15 cellular contexts compared by ENCODE assay signal in genomic region chr10:71711052-71711623, GRCh38. TPM values are rescaled to one million over a fixed set of nuclear protein-coding genes. Genes with fewer than 3 reads are reported as not detected.
DNase-seq lines count a peak whose midpoint lies in the region; ATAC-seq and TF ChIP-seq lines count a peak whose summit lies in the region.
"Had no signal": no experiment of that assay in that cellular context is flagged by ENCODE, and none has a peak within 500 bp of the region (broad histone marks: within the 10 kb centered on the region; RNA-seq: fewer than 3 reads in every experiment).

No MANE protein-coding gene starts in this region.

- no peaks in the 10 kb centered on the region for H3K36me3 Mint-ChIP-seq in activated CD4-positive, alpha-beta T cell treated with anti-CD3 and anti-CD28 coated beads, Interleukin-2, amount 10 ng/mL, durations not matched to agents 7 days and 5 days (ENCODE audit: low read depth)
- H3K36me3 Mint-ChIP-seq in T-cell: no peaks in the 10 kb centered on the region
- H3K36me3 Mint-ChIP-seq in effector memory CD8-positive, alpha-beta T cell (ENCODE audit: insufficient read depth): peaks cover 8% of the 10 kb centered on the region

- no peak for TF ChIP-seq CTCF in gastrocnemius medialis (IDR thresholded peaks at IDR 0.05 in 4 of 5, conservative IDR thresholded peaks at IDR 0.05 in 1 of 5)

- CTCF ChIA-PET in activated CD4-positive, alpha-beta T cell treated with anti-CD3 and anti-CD28 coated beads, Interleukin-2, amount 10 ng/mL, durations not matched to agents 7 days and 5 days (lab: Charles Lee): interaction anchor here (0.9 to 7.0 kb wide), 9 partner anchors 9 to 67 kb away, joined by 3 to 40 read pairs (median 4); partner anchors contain the start of genes C10orf105 and VSIR
- CTCF ChIA-PET in T-cell (lab: Charles Lee): interaction anchor here in 1 of 2 donors (0.5 kb wide), 2 partner anchors 100 to 187 kb away, joined by 3 to 4 read pairs; no protein-coding TSS in a partner anchor

- H3K27me3 ChIP-seq in subcutaneous abdominal adipose tissue (ENCODE audit: control insufficient read depth in 5 of 5, insufficient read depth in 4 of 5, low read length in 5 of 5): no peaks in the 10 kb centered on the region
- H3K27me3 ChIP-seq in gastrocnemius medialis: no peaks in the 10 kb centered on the region
- H3K27me3 ChIP-seq: left lung had no signal

- intact Hi-C loops in gastrocnemius medialis (cut with DNase I; ENCODE audit: low total_unique reads): loop anchor here (5.0 kb wide), 1 partner anchor 399 kb away; no protein-coding TSS in a partner anchor

- no peaks in the 10 kb centered on the region for H3K9me3 Mint-ChIP-seq in activated CD4-positive, alpha-beta T cell treated with anti-CD3 and anti-CD28 coated beads, Interleukin-2, amount 10 ng/mL, durations not matched to agents 7 days and 5 days
- no peaks in the 10 kb centered on the region for H3K9me3 Mint-ChIP-seq in T-cell
- no peaks in the 10 kb centered on the region for H3K9me3 Mint-ChIP-seq in effector memory CD8-positive, alpha-beta T cell

- H3K36me3 ChIP-seq in subcutaneous abdominal adipose tissue (ENCODE audit: control insufficient read depth in 5 of 5, insufficient read depth in 5 of 5, low read length in 5 of 5) (no peaks in the 10 kb centered on the region), gastrocnemius medialis (no peaks in the 10 kb centered on the region)
- H3K36me3 ChIP-seq: left lung had no signal

- no peak for DNase-seq in activated CD4-positive, alpha-beta T cell treated with anti-CD3 and anti-CD28 coated beads, Interleukin-2, amount 10 ng/mL, durations not matched to agents 7 days and 5 days
- DNase-seq in activated CD4-positive, alpha-beta T cell treated with anti-CD3 and anti-CD28 coated beads, Interleukin-2, amount 50 U/mL, for 4 hours: no peak
- no peak for DNase-seq in T-cell
- DNase-seq in effector memory CD8-positive, alpha-beta T cell: no peak
- no peak for DNase-seq in gastrocnemius medialis
- no peak for DNase-seq in NCI-H226
- DNase-seq: COR-L47, left lung, Right ventricle myocardium superior had no signal

- no peak overlapping the region for H3K9ac ChIP-seq in subcutaneous abdominal adipose tissue (ENCODE audit: low read length in 5 of 5)
- H3K9ac ChIP-seq: KMS-11 had no signal

- H3K27ac ChIP-seq in subcutaneous abdominal adipose tissue (ENCODE audit: low read depth, low read length) (peak overlapping the region; percentile 98), gastrocnemius medialis (no peak overlapping the region)
- H3K27ac ChIP-seq: KMS-11 had no signal

- ATAC-seq in T-cell (replicated peaks in 1 of 4): no peak
- no peak for ATAC-seq in effector memory CD8-positive, alpha-beta T cell (replicated peaks)
- no peak for ATAC-seq in gastrocnemius medialis
- no peak for ATAC-seq in HG03457 (IDR thresholded peaks at IDR 0.05; ENCODE audit: unreplicated experiment)
- ATAC-seq: left lung had no signal

- POLR2A ChIA-PET in activated CD4-positive, alpha-beta T cell treated with anti-CD3 and anti-CD28 coated beads, Interleukin-2, amount 10 ng/mL, durations not matched to agents 7 days and 5 days (lab: Charles Lee): no interaction called here
- POLR2A ChIA-PET in T-cell (lab: Charles Lee): no interaction called here

- H3K4me1 Mint-ChIP-seq in activated CD4-positive, alpha-beta T cell treated with anti-CD3 and anti-CD28 coated beads, Interleukin-2, amount 10 ng/mL, durations not matched to agents 7 days and 5 days: peaks cover 62% of the 10 kb centered on the region
- H3K4me1 Mint-ChIP-seq in T-cell: peaks cover 64 to 73% (median 71%) of the 10 kb centered on the region in 3 donors
- peaks cover 43 to 63% of the 10 kb centered on the region in 2 donors for H3K4me1 Mint-ChIP-seq in effector memory CD8-positive, alpha-beta T cell (ENCODE audit: low read depth in 2 of 2)

- H3K4me3 ChIP-seq in subcutaneous abdominal adipose tissue (ENCODE audit: low read depth in 1 of 5, low read length in 5 of 5) (no peak overlapping the region), gastrocnemius medialis (no peak overlapping the region)
- H3K4me3 ChIP-seq: left lung, smooth muscle cell had no signal

- H3K4me3 Mint-ChIP-seq in activated CD4-positive, alpha-beta T cell treated with anti-CD3 and anti-CD28 coated beads, Interleukin-2, amount 10 ng/mL, durations not matched to agents 7 days and 5 days: no peak overlapping the region
- H3K4me3 Mint-ChIP-seq in T-cell: no peak overlapping the region
- H3K4me3 Mint-ChIP-seq in effector memory CD8-positive, alpha-beta T cell: no peak overlapping the region

- H3K4me1 ChIP-seq in subcutaneous abdominal adipose tissue (ENCODE audit: control insufficient read depth in 5 of 5, insufficient read depth in 5 of 5, low read length in 5 of 5): peaks cover 13 to 91% (median 66%) of the 10 kb centered on the region in 5 donors
- H3K4me1 ChIP-seq in gastrocnemius medialis: peaks cover 27 to 28% of the 10 kb centered on the region in 2 donors

- H3K9me3 ChIP-seq in subcutaneous abdominal adipose tissue (ENCODE audit: control insufficient read depth in 5 of 5, low read length in 5 of 5): no peaks in the 10 kb centered on the region
- no peaks in the 10 kb centered on the region for H3K9me3 ChIP-seq in gastrocnemius medialis
- H3K9me3 ChIP-seq: left lung had no signal

- H3K27me3 Mint-ChIP-seq in activated CD4-positive, alpha-beta T cell treated with anti-CD3 and anti-CD28 coated beads, Interleukin-2, amount 10 ng/mL, durations not matched to agents 7 days and 5 days: no peaks in the 10 kb centered on the region
- H3K27me3 Mint-ChIP-seq in T-cell: no peaks in the 10 kb centered on the region
- no peaks in the 10 kb centered on the region for H3K27me3 Mint-ChIP-seq in effector memory CD8-positive, alpha-beta T cell

- in situ Hi-C loops in gastrocnemius medialis (cut with MboI; ENCODE audit: low sequenced_read_pairs in 4 of 4): no loop called here

- TF ChIP-seq POLR2A in gastrocnemius medialis (IDR thresholded peaks at IDR 0.05): no peak

- peak overlapping the region; percentile 60 for H3K27ac Mint-ChIP-seq in activated CD4-positive, alpha-beta T cell treated with anti-CD3 and anti-CD28 coated beads, Interleukin-2, amount 10 ng/mL, durations not matched to agents 7 days and 5 days
- H3K27ac Mint-ChIP-seq in T-cell: peak overlapping the region; percentile 99
- peak overlapping the region; percentile 76 to 99 for H3K27ac Mint-ChIP-seq in effector memory CD8-positive, alpha-beta T cell
- H3K27ac Mint-ChIP-seq: progenitor cell of endocrine pancreas had no signal

RNA-seq across cellular contexts. Expression of gene C10orf105, which starts 8.4 kb away (rescaled TPM):
- total RNA-seq in activated CD4-positive, alpha-beta T cell treated with anti-CD3 and anti-CD28 coated beads, Interleukin-2, amount 10 ng/mL, durations not matched to agents 7 days and 5 days: under 1 TPM; 0.52 to 0.71 TPM
- under 1 TPM; 0.15 to 0.45 (median 0.16) TPM for total RNA-seq in T-cell
- not detected for total RNA-seq in gastrocnemius medialis
- total RNA-seq: fibroblast of villous mesenchyme, progenitor cell of endocrine pancreas had no signal
